ENCODE assay signal across 21 cellular contexts in genomic region chr11:26323837-26324236, GRCh38. TPM values are rescaled to one million over a fixed set of nuclear protein-coding genes. Genes with fewer than 3 reads are reported as not detected.
DNase-seq lines count a peak whose midpoint lies in the region; TF ChIP-seq lines count a peak whose summit lies in the region.
"Had no signal": no experiment of that assay in that cellular context is flagged by ENCODE, and none has a peak within 500 bp of the region (broad histone marks: within the 10 kb centered on the region; RNA-seq: fewer than 3 reads in every experiment).

No MANE protein-coding gene starts in this region.

- no peaks in the 10 kb centered on the region for H3K36me3 ChIP-seq in trophoblast cell (ENCODE audit: control insufficient read depth in 1 of 2, insufficient read depth in 2 of 2, low read length in 2 of 2)
- H3K36me3 ChIP-seq: BE2C; BLaER1 treated with 17β-estradiol and CSF1 and Interleukin-3, amounts not matched to agents 10 nM and 100 nM had no signal

- no peak overlapping the region for H3K18ac ChIP-seq in trophoblast cell (ENCODE audit: low read length)

- no peaks in the 10 kb centered on the region for H3K79me1 ChIP-seq in trophoblast cell (ENCODE audit: low read length)

- H3K9me3 ChIP-seq in trophoblast cell (ENCODE audit: insufficient read depth, low read depth, low read length), result no peaks in the 10 kb centered on the region
- H3K9me3 ChIP-seq: BE2C; BLaER1 treated with 17β-estradiol and CSF1 and Interleukin-3, amounts not matched to agents 10 nM and 100 nM had no signal

- no peak overlapping the region for H2BK120ac ChIP-seq in trophoblast cell (ENCODE audit: insufficient read depth, low read length, poor library complexity)

- no peak overlapping the region for H3K4me3 Mint-ChIP-seq in nephron progenitor cell
- H3K4me3 Mint-ChIP-seq: CD14-positive monocyte; CD4-positive, alpha-beta T cell; CD8-positive, alpha-beta memory T cell had no signal

- H4K91ac ChIP-seq in trophoblast cell (ENCODE audit: low read depth, low read length), result no peak overlapping the region

- H3K4me2 ChIP-seq in trophoblast cell (ENCODE audit: low read length), result no peak overlapping the region
- H3K4me2 ChIP-seq: BLaER1 treated with 17β-estradiol and CSF1 and Interleukin-3, amounts not matched to agents 10 nM and 100 nM had no signal

- H3K4ac ChIP-seq in trophoblast cell (ENCODE audit: low read depth, low read length), result no peak overlapping the region

- H3K27me3 Mint-ChIP-seq in nephron progenitor cell (ENCODE audit: low read depth, poor library complexity), result peaks cover 3% of the 10 kb centered on the region
- H3K27me3 Mint-ChIP-seq: CD4-positive, alpha-beta T cell; CD8-positive, alpha-beta memory T cell had no signal

- no peaks in the 10 kb centered on the region for H3K9me3 Mint-ChIP-seq in nephron progenitor cell
- H3K9me3 Mint-ChIP-seq: CD14-positive monocyte had no signal

- H3K27ac Mint-ChIP-seq in nephron progenitor cell, result no peak overlapping the region
- H3K27ac Mint-ChIP-seq: CD14-positive monocyte; CD4-positive, alpha-beta T cell; CD8-positive, alpha-beta memory T cell had no signal

- H2BK5ac ChIP-seq in trophoblast cell (ENCODE audit: low read depth, low read length, poor library complexity), result no peak overlapping the region

- no peaks in the 10 kb centered on the region for H3K4me1 ChIP-seq in trophoblast cell (ENCODE audit: control insufficient read depth in 1 of 2, insufficient read depth in 2 of 2, low read length in 2 of 2)
- H3K4me1 ChIP-seq: BE2C; BLaER1 treated with 17β-estradiol and CSF1 and Interleukin-3, amounts not matched to agents 10 nM and 100 nM had no signal

- no peak overlapping the region for H3K14ac ChIP-seq in trophoblast cell (ENCODE audit: low read length)

- H4K8ac ChIP-seq in trophoblast cell (ENCODE audit: low read depth, low read length), result no peak overlapping the region

- H3K27me3 ChIP-seq in trophoblast cell (ENCODE audit: insufficient read depth, low read length), result no peaks in the 10 kb centered on the region
- H3K27me3 ChIP-seq: BE2C; BLaER1 treated with 17β-estradiol and CSF1 and Interleukin-3, amounts not matched to agents 10 nM and 100 nM had no signal

- no peak overlapping the region for H2AK5ac ChIP-seq in trophoblast cell (ENCODE audit: low read length)

- peak; percentile 14 for DNase-seq in DMS53 (lab: John Stamatoyannopoulos, UW)
- DNase-seq in DMS53 treated with DMSO at 0.1 percent for 48 hours (lab: John Stamatoyannopoulos, UW; ENCODE audit: unreplicated experiment), result no peak
- peak; percentile 21 for DNase-seq in amniotic epithelial cell (ENCODE audit: low read depth)
- peak; percentile 2 for DNase-seq in iris pigment epithelial cell (ENCODE audit: low read depth)
- peak; percentile 14 to 85 for DNase-seq in trophoblast cell
- DNase-seq in COR-L47 (lab: John Stamatoyannopoulos, UW), result no peak
- DNase-seq in NCI-H226, result no peak
- DNase-seq in nephron progenitor cell, result no peak
- DNase-seq: ACHN; AML-193; BE2C; Calu3; CD4-positive, alpha-beta T cell; CD8-positive, alpha-beta memory T cell; DMS79; GF-D8; GOT3; H7 had no signal

- TF ChIP-seq CTCF in nephron progenitor cell (IDR thresholded peaks at IDR 0.05), result no peak

- no peak overlapping the region for H3K4me3 ChIP-seq in trophoblast cell (ENCODE audit: low read depth, low read length)
- H3K4me3 ChIP-seq: BLaER1 treated with 17β-estradiol and CSF1 and Interleukin-3, amounts not matched to agents 10 nM and 100 nM had no signal

- no peak overlapping the region for H3K9ac ChIP-seq in trophoblast cell (ENCODE audit: low read length)
- H3K9ac ChIP-seq: BLaER1 treated with 17β-estradiol and CSF1 and Interleukin-3, amounts not matched to agents 10 nM and 100 nM had no signal

- H2AFZ ChIP-seq in trophoblast cell (ENCODE audit: insufficient read depth, low read length, poor library complexity), result no peak overlapping the region

- no peaks in the 10 kb centered on the region for H3K79me2 ChIP-seq in trophoblast cell (ENCODE audit: control insufficient read depth, insufficient read depth, low read length, poor library complexity)

- no peak overlapping the region for H3K27ac ChIP-seq in trophoblast cell (ENCODE audit: low read depth, low read length)
- H3K27ac ChIP-seq: 22Rv1; BLaER1 treated with 17β-estradiol and CSF1 and Interleukin-3, amounts not matched to agents 10 nM and 100 nM had no signal

- peaks cover 4% of the 10 kb centered on the region for H3K4me1 Mint-ChIP-seq in nephron progenitor cell
- H3K4me1 Mint-ChIP-seq: CD14-positive monocyte; CD8-positive, alpha-beta memory T cell had no signal

- no peak overlapping the region for H2BK12ac ChIP-seq in trophoblast cell (ENCODE audit: low read length)

- no peak overlapping the region for H4K12ac ChIP-seq in trophoblast cell (ENCODE audit: low read depth, low read length)

- no peaks in the 10 kb centered on the region for H3K36me3 Mint-ChIP-seq in nephron progenitor cell (ENCODE audit: low read depth)
- H3K36me3 Mint-ChIP-seq: CD14-positive monocyte; CD8-positive, alpha-beta memory T cell had no signal

- no peak overlapping the region for H3K23ac ChIP-seq in trophoblast cell (ENCODE audit: low read length)

RNA-seq across cellular contexts. Expression of gene ANO3, which starts 8.1 kb away (rescaled TPM):
- polyA plus RNA-seq in trophoblast cell (2013), result 0.15 TPM in 2 replicates
- polyA plus RNA-seq: CD14-positive monocyte; CD8-positive, alpha-beta memory T cell had no signal

Comparison
In these comparisons a context has a peak if more than half of its experiments do, and no peak if none do; other contexts are left out.
1. DNase-seq: peak in DMS53 (single experiment), amniotic epithelial cell (single experiment), iris pigment epithelial cell (single experiment) and trophoblast cell (2 of 2); none in DMS53 treated with DMSO at 0.1 percent for 48 hours (single experiment), COR-L47 (single experiment), NCI-H226 (single experiment) and nephron progenitor cell (single experiment).